In the genomic region with DNA sequence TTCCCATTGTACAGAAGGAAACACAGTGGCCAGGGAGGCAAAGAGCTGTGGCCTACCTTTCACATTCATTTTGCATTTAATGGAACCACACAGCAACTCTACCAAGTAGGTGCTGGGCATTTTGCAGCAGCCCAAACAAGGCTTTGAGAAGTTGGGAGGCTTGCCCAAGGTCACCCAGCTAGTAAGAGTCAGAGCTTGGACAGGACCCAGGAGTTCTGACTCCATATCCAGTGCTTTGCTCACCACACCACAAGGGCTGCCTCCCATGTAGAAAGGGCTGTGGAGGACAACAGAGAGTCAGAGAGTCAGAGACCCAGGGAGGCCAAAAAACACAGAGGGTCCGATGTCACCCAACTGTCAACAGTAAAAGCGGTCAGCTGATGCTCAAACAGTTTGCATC, we compare ENCODE assay signal across 19 cellular contexts.
A peak's percentile ranks its signal among the peaks of the same experiment; 100 is the strongest.
DNase-seq lines count a peak whose midpoint lies in the region; ATAC-seq and TF ChIP-seq lines count a peak whose summit lies in the region.
"Had no signal": no experiment of that assay in that cellular context is flagged by ENCODE, and none has a peak within 500 bp of the region (broad histone marks: within the 10 kb centered on the region; RNA-seq: fewer than 3 reads in every experiment).

No MANE protein-coding gene starts in this region.

- H3K27ac ChIP-seq in SJSA1, result 0 out of 2 replicates have a peak overlapping the region, but pooled peaks have one; percentile 39
- H3K27ac ChIP-seq in ovary, result peak overlapping the region in 1 of 2 donors; percentile 29
- H3K27ac ChIP-seq in CD8-positive, alpha-beta memory T cell (ENCODE audit: low read depth, low read length), result no peak overlapping the region
- H3K27ac ChIP-seq: HL-60, KMS-11, PC-9, SJCRH30 had no signal

- no peak overlapping the region for H3K27ac Mint-ChIP-seq in activated CD4-positive, alpha-beta T cell treated with anti-CD3 and anti-CD28 coated beads, Interleukin-2, amount 10 ng/mL, durations not matched to agents 7 days and 5 days
- no peak overlapping the region for H3K27ac Mint-ChIP-seq in T-helper 2 cell treated with Interferon-gamma antibody and Interleukin-4, amounts not matched to agents 5 μg/mL and 100 μg/mL, for 36 hours
- no peak overlapping the region for H3K27ac Mint-ChIP-seq in CD8-positive, alpha-beta memory T cell
- H3K27ac Mint-ChIP-seq: CD4-positive, alpha-beta T cell had no signal

- H3K36me3 ChIP-seq in SJSA1, result no peaks in the 10 kb centered on the region
- H3K36me3 ChIP-seq in ovary, result no peaks in the 10 kb centered on the region
- no peaks in the 10 kb centered on the region for H3K36me3 ChIP-seq in CD8-positive, alpha-beta memory T cell (ENCODE audit: insufficient read depth, low read length)
- H3K36me3 ChIP-seq: SJCRH30 had no signal

- CTCF ChIA-PET in activated CD4-positive, alpha-beta T cell treated with anti-CD3 and anti-CD28 coated beads, Interleukin-2, amount 10 ng/mL, durations not matched to agents 7 days and 5 days (lab: Charles Lee), result no interaction called here
- CTCF ChIA-PET in CD8-positive, alpha-beta memory T cell (lab: Charles Lee), result no interaction called here

- intact Hi-C loops in ovary (cut with DNase I), result no loop called here

- peak; percentile 46 for ATAC-seq in esophagus mucosa

- H3K27me3 ChIP-seq in SJSA1 (replicated peaks) (no peaks in the 10 kb centered on the region), ovary (no peaks in the 10 kb centered on the region)
- no peaks in the 10 kb centered on the region for H3K27me3 ChIP-seq in CD8-positive, alpha-beta memory T cell (ENCODE audit: insufficient read depth, low read length, poor library complexity, severe bottlenecking)
- H3K27me3 ChIP-seq: SJCRH30 had no signal

- H3K4me1 Mint-ChIP-seq in activated CD4-positive, alpha-beta T cell treated with anti-CD3 and anti-CD28 coated beads, Interleukin-2, amount 10 ng/mL, durations not matched to agents 7 days and 5 days, result peaks cover 7% of the 10 kb centered on the region
- H3K4me1 Mint-ChIP-seq in T-helper 2 cell treated with Interferon-gamma antibody and Interleukin-4, amounts not matched to agents 5 μg/mL and 100 μg/mL, for 36 hours (ENCODE audit: low read depth), result no peaks in the 10 kb centered on the region
- peaks cover 3 to 6% (median 4%) of the 10 kb centered on the region in 3 donors for H3K4me1 Mint-ChIP-seq in CD8-positive, alpha-beta memory T cell

- no peaks in the 10 kb centered on the region for H3K27me3 Mint-ChIP-seq in activated CD4-positive, alpha-beta T cell treated with anti-CD3 and anti-CD28 coated beads, Interleukin-2, amount 10 ng/mL, durations not matched to agents 7 days and 5 days
- peaks cover 4% of the 10 kb centered on the region for H3K27me3 Mint-ChIP-seq in T-helper 2 cell treated with Interferon-gamma antibody and Interleukin-4, amounts not matched to agents 5 μg/mL and 100 μg/mL, for 36 hours (ENCODE audit: low read depth)
- peaks cover 0 to 4% of the 10 kb centered on the region in 2 donors for H3K27me3 Mint-ChIP-seq in CD8-positive, alpha-beta memory T cell
- H3K27me3 Mint-ChIP-seq: CD4-positive, alpha-beta T cell had no signal

- no peaks in the 10 kb centered on the region for H3K36me3 Mint-ChIP-seq in activated CD4-positive, alpha-beta T cell treated with anti-CD3 and anti-CD28 coated beads, Interleukin-2, amount 10 ng/mL, durations not matched to agents 7 days and 5 days (ENCODE audit: low read depth)
- H3K36me3 Mint-ChIP-seq in T-helper 2 cell treated with Interferon-gamma antibody and Interleukin-4, amounts not matched to agents 5 μg/mL and 100 μg/mL, for 36 hours (ENCODE audit: low read depth), result no peaks in the 10 kb centered on the region
- H3K36me3 Mint-ChIP-seq in CD8-positive, alpha-beta memory T cell, result peaks cover 0 to 4% (median 0%) of the 10 kb centered on the region in 3 donors

- peaks cover 8% of the 10 kb centered on the region for H3K9me3 Mint-ChIP-seq in activated CD4-positive, alpha-beta T cell treated with anti-CD3 and anti-CD28 coated beads, Interleukin-2, amount 10 ng/mL, durations not matched to agents 7 days and 5 days
- no peaks in the 10 kb centered on the region for H3K9me3 Mint-ChIP-seq in T-helper 2 cell treated with Interferon-gamma antibody and Interleukin-4, amounts not matched to agents 5 μg/mL and 100 μg/mL, for 36 hours
- H3K9me3 Mint-ChIP-seq in CD8-positive, alpha-beta memory T cell, result no peaks in the 10 kb centered on the region

- H3K4me3 ChIP-seq in SJSA1 (no peak overlapping the region), ovary (no peak overlapping the region)
- no peak overlapping the region for H3K4me3 ChIP-seq in CD8-positive, alpha-beta memory T cell (ENCODE audit: low read length)
- H3K4me3 ChIP-seq: PC-9, SJCRH30 had no signal

- H3K9me3 ChIP-seq in SJSA1 (replicated peaks) (no peaks in the 10 kb centered on the region), ovary (no peaks in the 10 kb centered on the region)
- H3K9me3 ChIP-seq in CD8-positive, alpha-beta memory T cell (ENCODE audit: low read length), result no peaks in the 10 kb centered on the region
- H3K9me3 ChIP-seq: SJCRH30 had no signal

- WGBS in ovary, 3 donors, result 16 to 56% (median 21%) methylated on average over 2 of the region's 2 CpGs

- peaks cover 15% of the 10 kb centered on the region for H3K4me1 ChIP-seq in SJSA1 (replicated peaks)
- H3K4me1 ChIP-seq in ovary (ENCODE audit: insufficient read depth), result peaks cover 7% of the 10 kb centered on the region
- no peaks in the 10 kb centered on the region for H3K4me1 ChIP-seq in CD8-positive, alpha-beta memory T cell (ENCODE audit: insufficient read depth, low read length)
- H3K4me1 ChIP-seq: SJCRH30 had no signal

- TF ChIP-seq CTCF in ovary (IDR thresholded peaks at IDR 0.05), result no peak

- TF ChIP-seq POLR2A in ovary (IDR thresholded peaks at IDR 0.05), result no peak

- POLR2A ChIA-PET in activated CD4-positive, alpha-beta T cell treated with anti-CD3 and anti-CD28 coated beads, Interleukin-2, amount 10 ng/mL, durations not matched to agents 7 days and 5 days (lab: Charles Lee), result no interaction called here
- POLR2A ChIA-PET in CD8-positive, alpha-beta memory T cell (lab: Charles Lee), result no interaction called here

- TF ChIP-seq EP300 in ovary (IDR thresholded peaks at IDR 0.05), result no peak

- DNase-seq in GM03348 (ENCODE audit: low spot score), result peak; percentile 25
- DNase-seq in SJSA1 (ENCODE audit: low read depth in 1 of 2, low spot score in 2 of 2), result peak; percentile 48 to 50
- DNase-seq in ovary, result peak; percentile 58 to 85 (median 83)
- DNase-seq in activated CD4-positive, alpha-beta T cell treated with anti-CD3 and anti-CD28 coated beads, Interleukin-2, amount 10 ng/mL, durations not matched to agents 7 days and 5 days, result no peak
- no peak for DNase-seq in T-helper 2 cell treated with Interferon-gamma antibody and Interleukin-4, amounts not matched to agents 5 μg/mL and 100 μg/mL, for 36 hours (ENCODE audit: low spot score)
- no peak for DNase-seq in CD8-positive, alpha-beta memory T cell
- DNase-seq in stimulated activated naive CD4-positive, alpha-beta T cell (lab: John Stamatoyannopoulos, UW), result no peak
- DNase-seq: CD4-positive, alpha-beta T cell; DMS153; GF-D8; NCI-H1417 treated with DMSO at 0.1 percent for 48 hours; NCI-H1930; NCI-H345; NCI-H524 treated with DMSO at 0.1 percent for 48 hours; PC-9; SJCRH30 had no signal

- no peak overlapping the region for H3K4me3 Mint-ChIP-seq in activated CD4-positive, alpha-beta T cell treated with anti-CD3 and anti-CD28 coated beads, Interleukin-2, amount 10 ng/mL, durations not matched to agents 7 days and 5 days
- H3K4me3 Mint-ChIP-seq in T-helper 2 cell treated with Interferon-gamma antibody and Interleukin-4, amounts not matched to agents 5 μg/mL and 100 μg/mL, for 36 hours, result no peak overlapping the region
- H3K4me3 Mint-ChIP-seq in CD8-positive, alpha-beta memory T cell, result no peak overlapping the region
- H3K4me3 Mint-ChIP-seq: CD4-positive, alpha-beta T cell had no signal

Comparison
In these comparisons a context has a peak if more than half of its experiments do, and no peak if none do; other contexts are left out.
1. DNase-seq: peak in GM03348 (single experiment), SJSA1 (2 of 2) and ovary (5 of 5); none in activated CD4-positive, alpha-beta T cell treated with anti-CD3 and anti-CD28 coated beads, Interleukin-2, amount 10 ng/mL, durations not matched to agents 7 days and 5 days (single experiment), T-helper 2 cell treated with Interferon-gamma antibody and Interleukin-4, amounts not matched to agents 5 μg/mL and 100 μg/mL, for 36 hours (single experiment), CD8-positive, alpha-beta memory T cell (0 of 5) and stimulated activated naive CD4-positive, alpha-beta T cell (0 of 6).